Comparison of ENCODE assay signal across 1 cellular context in the genomic region with DNA sequence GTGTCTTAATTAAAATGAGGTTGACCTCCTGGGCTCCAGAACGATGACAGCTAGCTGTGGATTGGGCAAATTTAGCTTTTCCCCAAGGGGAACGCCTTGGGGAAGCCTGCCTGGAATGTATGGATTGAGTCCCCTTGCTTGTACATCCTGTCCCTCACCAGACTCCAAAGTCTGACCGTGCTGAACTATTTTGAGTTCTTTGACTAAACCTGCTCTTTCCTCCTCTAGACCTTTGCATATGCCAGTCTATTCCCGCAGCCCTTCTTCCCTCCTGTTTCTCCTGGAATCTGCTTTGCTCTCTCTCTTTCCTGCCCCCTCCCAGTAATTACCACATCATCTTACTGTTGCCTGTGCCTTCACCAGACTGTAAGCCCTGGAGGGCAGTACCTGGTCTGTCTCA.
TF ChIP-seq lines count a peak whose summit lies in the region.

No MANE protein-coding gene starts in this region.

TF ChIP-seq in SK-N-SH treated with all-trans-retinoic acid at 6 μM for 48 hours, 23 proteins besides CTCF, POLR2A, EP300 and RAD21 (continued from another document):
- TF ChIP-seq, protein P1, sequence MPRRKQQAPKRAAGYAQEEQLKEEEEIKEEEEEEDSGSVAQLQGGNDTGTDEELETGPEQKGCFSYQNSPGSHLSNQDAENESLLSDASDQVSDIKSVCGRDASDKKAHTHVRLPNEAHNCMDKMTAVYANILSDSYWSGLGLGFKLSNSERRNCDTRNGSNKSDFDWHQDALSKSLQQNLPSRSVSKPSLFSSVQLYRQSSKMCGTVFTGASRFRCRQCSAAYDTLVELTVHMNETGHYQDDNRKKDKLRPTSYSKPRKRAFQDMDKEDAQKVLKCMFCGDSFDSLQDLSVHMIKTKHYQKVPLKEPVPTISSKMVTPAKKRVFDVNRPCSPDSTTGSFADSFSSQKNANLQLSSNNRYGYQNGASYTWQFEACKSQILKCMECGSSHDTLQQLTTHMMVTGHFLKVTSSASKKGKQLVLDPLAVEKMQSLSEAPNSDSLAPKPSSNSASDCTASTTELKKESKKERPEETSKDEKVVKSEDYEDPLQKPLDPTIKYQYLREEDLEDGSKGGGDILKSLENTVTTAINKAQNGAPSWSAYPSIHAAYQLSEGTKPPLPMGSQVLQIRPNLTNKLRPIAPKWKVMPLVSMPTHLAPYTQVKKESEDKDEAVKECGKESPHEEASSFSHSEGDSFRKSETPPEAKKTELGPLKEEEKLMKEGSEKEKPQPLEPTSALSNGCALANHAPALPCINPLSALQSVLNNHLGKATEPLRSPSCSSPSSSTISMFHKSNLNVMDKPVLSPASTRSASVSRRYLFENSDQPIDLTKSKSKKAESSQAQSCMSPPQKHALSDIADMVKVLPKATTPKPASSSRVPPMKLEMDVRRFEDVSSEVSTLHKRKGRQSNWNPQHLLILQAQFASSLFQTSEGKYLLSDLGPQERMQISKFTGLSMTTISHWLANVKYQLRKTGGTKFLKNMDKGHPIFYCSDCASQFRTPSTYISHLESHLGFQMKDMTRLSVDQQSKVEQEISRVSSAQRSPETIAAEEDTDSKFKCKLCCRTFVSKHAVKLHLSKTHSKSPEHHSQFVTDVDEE (CRISPR knock-in tag; IDR thresholded peaks at IDR 0.05), result no peak
- no peak for TF ChIP-seq ZFP30 (CRISPR knock-in tag; IDR thresholded peaks at IDR 0.05)
- TF ChIP-seq ESRRG (CRISPR knock-in tag; IDR thresholded peaks at IDR 0.05), result no peak
- no peak for TF ChIP-seq ARNTL (CRISPR knock-in tag; IDR thresholded peaks at IDR 0.05; ENCODE audit: borderline replicate concordance, low read depth)
- TF ChIP-seq OSR1 (CRISPR knock-in tag; IDR thresholded peaks at IDR 0.05), result no peak
- no peak for TF ChIP-seq BACH2 (CRISPR knock-in tag; IDR thresholded peaks at IDR 0.05; ENCODE audit: borderline replicate concordance)
- TF ChIP-seq CSDC2 (CRISPR knock-in tag; IDR thresholded peaks at IDR 0.05), result no peak
- TF ChIP-seq, protein P2, sequence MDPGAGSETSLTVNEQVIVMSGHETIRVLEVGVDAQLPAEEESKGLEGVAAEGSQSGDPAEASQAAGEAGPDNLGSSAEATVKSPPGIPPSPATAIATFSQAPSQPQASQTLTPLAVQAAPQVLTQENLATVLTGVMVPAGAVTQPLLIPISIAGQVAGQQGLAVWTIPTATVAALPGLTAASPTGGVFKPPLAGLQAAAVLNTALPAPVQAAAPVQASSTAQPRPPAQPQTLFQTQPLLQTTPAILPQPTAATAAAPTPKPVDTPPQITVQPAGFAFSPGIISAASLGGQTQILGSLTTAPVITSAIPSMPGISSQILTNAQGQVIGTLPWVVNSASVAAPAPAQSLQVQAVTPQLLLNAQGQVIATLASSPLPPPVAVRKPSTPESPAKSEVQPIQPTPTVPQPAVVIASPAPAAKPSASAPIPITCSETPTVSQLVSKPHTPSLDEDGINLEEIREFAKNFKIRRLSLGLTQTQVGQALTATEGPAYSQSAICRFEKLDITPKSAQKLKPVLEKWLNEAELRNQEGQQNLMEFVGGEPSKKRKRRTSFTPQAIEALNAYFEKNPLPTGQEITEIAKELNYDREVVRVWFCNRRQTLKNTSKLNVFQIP (CRISPR knock-in tag; IDR thresholded peaks at IDR 0.05; ENCODE audit: borderline replicate concordance, low read depth), result no peak
- no peak for TF ChIP-seq RARB (CRISPR knock-in tag; IDR thresholded peaks at IDR 0.05)
- no peak for TF ChIP-seq GLIS3 (CRISPR knock-in tag; IDR thresholded peaks at IDR 0.05)
- TF ChIP-seq, protein P3, sequence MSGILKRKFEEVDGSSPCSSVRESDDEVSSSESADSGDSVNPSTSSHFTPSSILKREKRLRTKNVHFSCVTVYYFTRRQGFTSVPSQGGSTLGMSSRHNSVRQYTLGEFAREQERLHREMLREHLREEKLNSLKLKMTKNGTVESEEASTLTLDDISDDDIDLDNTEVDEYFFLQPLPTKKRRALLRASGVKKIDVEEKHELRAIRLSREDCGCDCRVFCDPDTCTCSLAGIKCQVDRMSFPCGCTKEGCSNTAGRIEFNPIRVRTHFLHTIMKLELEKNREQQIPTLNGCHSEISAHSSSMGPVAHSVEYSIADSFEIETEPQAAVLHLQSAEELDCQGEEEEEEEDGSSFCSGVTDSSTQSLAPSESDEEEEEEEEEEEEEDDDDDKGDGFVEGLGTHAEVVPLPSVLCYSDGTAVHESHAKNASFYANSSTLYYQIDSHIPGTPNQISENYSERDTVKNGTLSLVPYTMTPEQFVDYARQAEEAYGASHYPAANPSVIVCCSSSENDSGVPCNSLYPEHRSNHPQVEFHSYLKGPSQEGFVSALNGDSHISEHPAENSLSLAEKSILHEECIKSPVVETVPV (CRISPR knock-in tag; IDR thresholded peaks at IDR 0.05), result no peak
- TF ChIP-seq ZNF70 (CRISPR knock-in tag; IDR thresholded peaks at IDR 0.05), result no peak
